In genomic region chr20:63769891-63770474, GRCh38 we compare ENCODE assay signal across 18 cellular contexts. TPM values are rescaled to one million over a fixed set of nuclear protein-coding genes. Genes with fewer than 3 reads are reported as not detected.
DNase-seq lines count a peak whose midpoint lies in the region; ATAC-seq and TF ChIP-seq lines count a peak whose summit lies in the region.
"Had no signal": no experiment of that assay in that cellular context is flagged by ENCODE, and none has a peak within 500 bp of the region (broad histone marks: within the 10 kb centered on the region; RNA-seq: fewer than 3 reads in every experiment).

No MANE protein-coding gene starts in this region.

- no peak overlapping the region for H3K4me3 Mint-ChIP-seq in activated naive CD8-positive, alpha-beta T cell treated with anti-CD3 and anti-CD28 coated beads for 36 hours
- H3K4me3 Mint-ChIP-seq in activated naive CD8-positive, alpha-beta T cell treated with anti-CD3 and anti-CD28 coated beads, Interleukin-2, amount 50 U/mL, for 24 hours: no peak overlapping the region
- no peak overlapping the region for H3K4me3 Mint-ChIP-seq in H9
- H3K4me3 Mint-ChIP-seq: CD14-positive monocyte; CD4-positive, alpha-beta memory T cell; HFFc6 had no signal

- H3K4ac ChIP-seq in H9 (ENCODE audit: low read depth, low read length): no peak overlapping the region

- no peak overlapping the region for H3K14ac ChIP-seq in H9 (ENCODE audit: insufficient read depth, low read length)

- H2BK15ac ChIP-seq in H9 (ENCODE audit: low read depth, low read length): no peak overlapping the region

- H3K4me1 ChIP-seq in H9 (ENCODE audit: insufficient read depth, low read length) (no peaks in the 10 kb centered on the region), osteoblast (ENCODE audit: insufficient read depth, low read length) (no peaks in the 10 kb centered on the region)
- H3K4me1 ChIP-seq: A549 had no signal

- no peak for DNase-seq in activated naive CD8-positive, alpha-beta T cell treated with anti-CD3 and anti-CD28 coated beads for 36 hours
- DNase-seq in activated naive CD8-positive, alpha-beta T cell treated with anti-CD3 and anti-CD28 coated beads, Interleukin-2, amount 50 U/mL, for 24 hours: no peak
- DNase-seq in H9: peak; percentile 19
- peak; percentile 53 for DNase-seq in NCI-H446 treated with DMSO at 0.1 percent for 48 hours (lab: John Stamatoyannopoulos, UW)
- peak; percentile 71 for DNase-seq in osteoblast (ENCODE audit: insufficient read length, low spot score, missing footprints)
- DNase-seq in NCI-H2227 treated with DMSO at 0.1 percent for 48 hours (lab: John Stamatoyannopoulos, UW): no peak
- DNase-seq in middle frontal gyrus (ENCODE audit: extremely low spot score, low spot score): no peak
- DNase-seq in stimulated activated naive CD4-positive, alpha-beta T cell treated with Interleukin-2 at 50 U/mL for 16 hours (lab: John Stamatoyannopoulos, UW): no peak
- DNase-seq: AML-193; CD4-positive, alpha-beta memory T cell; DMS79 treated with DMSO at 0.1 percent for 48 hours; HCEC 1CT; HFFc6 had no signal

- H4K20me1 ChIP-seq in H9 (ENCODE audit: control insufficient read depth, insufficient read depth, insufficient read length): no peaks in the 10 kb centered on the region
- no peaks in the 10 kb centered on the region for H4K20me1 ChIP-seq in osteoblast (ENCODE audit: insufficient read depth, low read length)

- no peak overlapping the region for H3K56ac ChIP-seq in H9 (ENCODE audit: insufficient read length, low read depth, low read length)

- H2AFZ ChIP-seq in H9 (ENCODE audit: low read length) (no peak overlapping the region), osteoblast (ENCODE audit: low read length) (no peak overlapping the region)

- no peaks in the 10 kb centered on the region for H3K79me1 ChIP-seq in H9 (ENCODE audit: insufficient read depth, low read depth, low read length, poor library complexity, severe bottlenecking)

- H3K79me2 ChIP-seq in H9 (ENCODE audit: insufficient read depth, low read length) (no peaks in the 10 kb centered on the region), osteoblast (ENCODE audit: insufficient read depth, low read length) (no peaks in the 10 kb centered on the region)

- no peak overlapping the region for H2BK12ac ChIP-seq in H9 (ENCODE audit: insufficient read length, low read depth, low read length)

- no peaks in the 10 kb centered on the region for H3K36me3 ChIP-seq in osteoblast (ENCODE audit: insufficient read depth, low read length)

- no peak overlapping the region for H3K23ac ChIP-seq in H9 (ENCODE audit: insufficient read length, low read depth, low read length)

- H3K27me3 ChIP-seq in H9 (ENCODE audit: insufficient read depth, low read length) (no peaks in the 10 kb centered on the region), osteoblast (ENCODE audit: insufficient read depth, low read length) (peaks cover 4% of the 10 kb centered on the region)

- H4K91ac ChIP-seq in H9 (ENCODE audit: insufficient read length, low read depth, low read length): no peak overlapping the region

- WGBS in H9 (ENCODE audit: extremely low coverage, insufficient read length, low lambda C conversion rate): no CpG with 5 or more reads among the region's 31 CpGs

- H3T11ph ChIP-seq in H9 (ENCODE audit: low read length): no peak overlapping the region

- H3K27ac ChIP-seq in H9 (ENCODE audit: insufficient read length, low read depth, low read length): no peak overlapping the region
- H3K27ac ChIP-seq in osteoblast (ENCODE audit: low read depth, low read length): no peak overlapping the region
- H3K27ac ChIP-seq: 22Rv1, A549 had no signal

- H3K9ac ChIP-seq in H9 (ENCODE audit: extremely low read depth, insufficient read length, low read length): no peak overlapping the region

- H3K18ac ChIP-seq in H9 (ENCODE audit: insufficient read length, low read depth, low read length): no peak overlapping the region

- H3K4me2 ChIP-seq in H9 (ENCODE audit: insufficient read depth, insufficient read length, low read length): no peak overlapping the region
- H3K4me2 ChIP-seq in osteoblast (ENCODE audit: insufficient read depth, low read length): no peak overlapping the region
- H3K4me2 ChIP-seq: A549 had no signal

- peaks cover 1% of the 10 kb centered on the region for H3K4me1 Mint-ChIP-seq in activated naive CD8-positive, alpha-beta T cell treated with anti-CD3 and anti-CD28 coated beads for 36 hours
- H3K4me1 Mint-ChIP-seq in activated naive CD8-positive, alpha-beta T cell treated with anti-CD3 and anti-CD28 coated beads, Interleukin-2, amount 50 U/mL, for 24 hours: no peaks in the 10 kb centered on the region
- peaks cover 1 to 3% of the 10 kb centered on the region in 2 experiments; a peak in 3 of 4 replicates for H3K4me1 Mint-ChIP-seq in H9

- no peak overlapping the region for H2BK120ac ChIP-seq in H9 (ENCODE audit: low read depth, low read length, poor library complexity, severe bottlenecking)

- no peak overlapping the region for H2BK20ac ChIP-seq in H9 (ENCODE audit: low read depth, low read length, poor library complexity, severe bottlenecking)

- H3K23me2 ChIP-seq in H9 (ENCODE audit: insufficient read length, low read depth, low read length, poor library complexity, severe bottlenecking): no peaks in the 10 kb centered on the region

- no peak for ATAC-seq in activated naive CD8-positive, alpha-beta T cell treated with anti-CD3 and anti-CD28 coated beads, Interleukin-2, amount 50 U/mL, for 24 hours
- ATAC-seq: A549, GM12878, HepG2 had no signal

- peak overlapping the region; percentile 48 for H3K27ac Mint-ChIP-seq in activated naive CD8-positive, alpha-beta T cell treated with anti-CD3 and anti-CD28 coated beads for 36 hours
- no peak overlapping the region for H3K27ac Mint-ChIP-seq in activated naive CD8-positive, alpha-beta T cell treated with anti-CD3 and anti-CD28 coated beads, Interleukin-2, amount 50 U/mL, for 24 hours
- peak overlapping the region in 1 of 3 experiments; percentile 65; a peak in 1 of 7 replicates for H3K27ac Mint-ChIP-seq in H9
- H3K27ac Mint-ChIP-seq: CD4-positive, alpha-beta memory T cell; HFFc6 had no signal

- H3K36me3 Mint-ChIP-seq in activated naive CD8-positive, alpha-beta T cell treated with anti-CD3 and anti-CD28 coated beads for 36 hours: no peaks in the 10 kb centered on the region
- H3K36me3 Mint-ChIP-seq in activated naive CD8-positive, alpha-beta T cell treated with anti-CD3 and anti-CD28 coated beads, Interleukin-2, amount 50 U/mL, for 24 hours (ENCODE audit: low read depth): no peaks in the 10 kb centered on the region
- H3K36me3 Mint-ChIP-seq in H9 (ENCODE audit: insufficient read depth in 1 of 3, low read depth in 3 of 3): peaks cover 1 to 36% (median 25%) of the 10 kb centered on the region in 3 experiments; a peak in 5 of 7 replicates
- H3K36me3 Mint-ChIP-seq: CD14-positive monocyte; CD4-positive, alpha-beta memory T cell had no signal

- H4K5ac ChIP-seq in H9 (ENCODE audit: insufficient read length, low read depth, low read length): no peak overlapping the region

- H2AK5ac ChIP-seq in H9 (ENCODE audit: insufficient read length, low read length): no peak overlapping the region

- H3K4me3 ChIP-seq in osteoblast (ENCODE audit: insufficient read depth, low read length): no peak overlapping the region
- H3K4me3 ChIP-seq: A549, GM12878 had no signal

- H4K8ac ChIP-seq in H9 (replicated peaks; ENCODE audit: insufficient read length, low read depth, low read length): no peak overlapping the region

- H3K9me3 ChIP-seq in H9 (ENCODE audit: control insufficient read depth, low read depth, low read length) (no peaks in the 10 kb centered on the region), osteoblast (ENCODE audit: low read depth, low read length) (no peaks in the 10 kb centered on the region)
- H3K9me3 ChIP-seq: A549 had no signal

- H3K27me3 Mint-ChIP-seq in activated naive CD8-positive, alpha-beta T cell treated with anti-CD3 and anti-CD28 coated beads for 36 hours: no peaks in the 10 kb centered on the region
- no peaks in the 10 kb centered on the region for H3K27me3 Mint-ChIP-seq in activated naive CD8-positive, alpha-beta T cell treated with anti-CD3 and anti-CD28 coated beads, Interleukin-2, amount 50 U/mL, for 24 hours
- no peaks in the 10 kb centered on the region for H3K27me3 Mint-ChIP-seq in H9 (ENCODE audit: low read depth)

- H2BK5ac ChIP-seq in H9 (ENCODE audit: insufficient read length, low read length): no peak overlapping the region

- H3K9me3 Mint-ChIP-seq in activated naive CD8-positive, alpha-beta T cell treated with anti-CD3 and anti-CD28 coated beads for 36 hours: no peaks in the 10 kb centered on the region
- H3K9me3 Mint-ChIP-seq in activated naive CD8-positive, alpha-beta T cell treated with anti-CD3 and anti-CD28 coated beads, Interleukin-2, amount 50 U/mL, for 24 hours: no peaks in the 10 kb centered on the region
- H3K9me3 Mint-ChIP-seq in H9: no peaks in the 10 kb centered on the region
- H3K9me3 Mint-ChIP-seq: CD4-positive, alpha-beta memory T cell; HFFc6 had no signal

- no peak for TF ChIP-seq CTCF in H9 (conservative IDR thresholded peaks at IDR 0.05)
- TF ChIP-seq CTCF in osteoblast (IDR thresholded peaks at IDR 0.05; ENCODE audit: extremely low read depth, low read depth, low read length): no peak

RNA-seq across cellular contexts. Expression of gene SLC2A4RG, which starts 30.4 kb away (rescaled TPM):
- 10 to 100 TPM; 25.7 to 29.3 TPM for total RNA-seq in activated naive CD8-positive, alpha-beta T cell treated with anti-CD3 and anti-CD28 coated beads for 36 hours
- total RNA-seq in H9 (2021) (37.9 and 43.9 TPM in 2 replicates), osteoblast (27.5 and 29.5 TPM in 2 replicates)

RNA-seq across cellular contexts. Expression of gene LIME1, which starts 33.5 kb away (rescaled TPM):
- 10 to 100 TPM in 1 of 2 experiments, 1 to 10 TPM in 1; 9.3 to 12.2 TPM for total RNA-seq in activated naive CD8-positive, alpha-beta T cell treated with anti-CD3 and anti-CD28 coated beads for 36 hours
- total RNA-seq in H9 (2021) (12.8 and 13.5 TPM in 2 replicates), osteoblast (1.8 and 2.9 TPM in 2 replicates)

Comparison
In these comparisons a context has a peak if more than half of its experiments do, and no peak if none do; other contexts are left out.
1. DNase-seq: peak in H9 (single experiment), NCI-H446 treated with DMSO at 0.1 percent for 48 hours (single experiment) and osteoblast (single experiment); none in activated naive CD8-positive, alpha-beta T cell treated with anti-CD3 and anti-CD28 coated beads for 36 hours (single experiment), activated naive CD8-positive, alpha-beta T cell treated with anti-CD3 and anti-CD28 coated beads, Interleukin-2, amount 50 U/mL, for 24 hours (single experiment), NCI-H2227 treated with DMSO at 0.1 percent for 48 hours (single experiment), middle frontal gyrus (single experiment) and stimulated activated naive CD4-positive, alpha-beta T cell treated with Interleukin-2 at 50 U/mL for 16 hours (single experiment).